Comparison of ENCODE assay signal across 13 cellular contexts in the genomic region with DNA sequence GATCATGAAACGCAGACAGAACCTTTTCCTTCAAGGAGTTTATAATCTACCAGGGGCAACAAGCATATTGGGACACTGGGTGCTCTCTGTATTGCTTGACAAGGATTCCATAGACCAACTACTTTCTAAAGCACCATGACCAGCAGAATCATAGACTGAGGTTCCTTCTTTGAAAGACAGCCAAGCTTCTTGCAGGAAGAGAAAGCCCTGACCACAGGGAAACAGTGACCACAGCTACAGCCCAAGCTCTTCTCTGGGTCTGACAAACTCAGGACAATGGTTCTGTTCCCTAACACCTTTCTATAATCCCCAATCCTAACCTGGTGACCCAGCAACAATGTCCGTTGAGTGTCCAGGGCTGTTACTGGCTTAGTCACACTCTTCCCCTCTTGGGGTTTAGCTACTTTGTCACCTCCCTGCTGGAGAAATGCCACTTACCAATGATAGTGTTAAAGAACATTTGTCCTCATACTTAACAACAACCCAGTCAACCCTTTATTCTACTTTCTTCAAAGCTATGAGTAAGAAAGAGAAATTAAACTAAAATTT.
"Had no signal": no experiment of that assay in that cellular context is flagged by ENCODE, and none has a peak within 500 bp of the region (broad histone marks: within the 10 kb centered on the region; RNA-seq: fewer than 3 reads in every experiment).

No MANE protein-coding gene starts in this region.

- H3K4me1 Mint-ChIP-seq: activated CD4-positive, alpha-beta T cell treated with anti-CD3 and anti-CD28 coated beads for 36 hours had no signal

- H3K27me3 Mint-ChIP-seq: activated CD4-positive, alpha-beta T cell treated with anti-CD3 and anti-CD28 coated beads for 36 hours had no signal

- H3K9me3 Mint-ChIP-seq: activated CD4-positive, alpha-beta memory T cell treated with anti-CD3 and anti-CD28 coated beads, Interleukin-2, amount 10 ng/mL, durations not matched to agents 7 days and 5 days; activated naive CD8-positive, alpha-beta T cell treated with anti-CD3 and anti-CD28 coated beads for 36 hours; neural crest cell had no signal

- ATAC-seq: activated CD4-positive, alpha-beta T cell treated with anti-CD3 and anti-CD28 coated beads for 36 hours; foreskin keratinocyte; left lung had no signal

- H3K27ac ChIP-seq: foreskin keratinocyte, left lung, ovary, thyroid gland had no signal

- H3K4me3 ChIP-seq: left lung, ovary, thyroid gland had no signal

- H3K9me3 ChIP-seq: left lung, ovary, thyroid gland had no signal

- FAIRE-seq: keratinocyte, small intestine had no signal

- H3K27ac Mint-ChIP-seq: activated CD4-positive, alpha-beta memory T cell treated with anti-CD3 and anti-CD28 coated beads, Interleukin-2, amount 10 ng/mL, durations not matched to agents 7 days and 5 days; activated CD4-positive, alpha-beta T cell treated with anti-CD3 and anti-CD28 coated beads for 36 hours; activated naive CD8-positive, alpha-beta T cell treated with anti-CD3 and anti-CD28 coated beads for 36 hours had no signal

- H3K36me3 Mint-ChIP-seq: activated naive CD8-positive, alpha-beta T cell treated with anti-CD3 and anti-CD28 coated beads for 36 hours had no signal

- DNase-seq: activated CD4-positive, alpha-beta memory T cell treated with anti-CD3 and anti-CD28 coated beads, Interleukin-2, amount 10 ng/mL, durations not matched to agents 7 days and 5 days; activated CD4-positive, alpha-beta T cell treated with anti-CD3 and anti-CD28 coated beads for 36 hours; activated gamma-delta T cell treated with Interleukin-2 at 50 U/mL for 16 hours; activated naive CD8-positive, alpha-beta T cell treated with anti-CD3 and anti-CD28 coated beads for 36 hours; activated T-cell treated with anti-CD3 and anti-CD28 coated beads, Interleukin-2, amount 50 U/mL, for 48 hours; foreskin keratinocyte; left lung; mesenchymal stem cell; ovary; small intestine; thyroid gland had no signal

- H3K4me3 Mint-ChIP-seq: activated CD4-positive, alpha-beta memory T cell treated with anti-CD3 and anti-CD28 coated beads, Interleukin-2, amount 10 ng/mL, durations not matched to agents 7 days and 5 days; activated CD4-positive, alpha-beta T cell treated with anti-CD3 and anti-CD28 coated beads for 36 hours; activated naive CD8-positive, alpha-beta T cell treated with anti-CD3 and anti-CD28 coated beads for 36 hours; neural crest cell had no signal

- H3K27me3 ChIP-seq: foreskin keratinocyte, left lung, ovary, thyroid gland had no signal

- H3K36me3 ChIP-seq: left lung, ovary, thyroid gland had no signal
